In the genomic region with DNA sequence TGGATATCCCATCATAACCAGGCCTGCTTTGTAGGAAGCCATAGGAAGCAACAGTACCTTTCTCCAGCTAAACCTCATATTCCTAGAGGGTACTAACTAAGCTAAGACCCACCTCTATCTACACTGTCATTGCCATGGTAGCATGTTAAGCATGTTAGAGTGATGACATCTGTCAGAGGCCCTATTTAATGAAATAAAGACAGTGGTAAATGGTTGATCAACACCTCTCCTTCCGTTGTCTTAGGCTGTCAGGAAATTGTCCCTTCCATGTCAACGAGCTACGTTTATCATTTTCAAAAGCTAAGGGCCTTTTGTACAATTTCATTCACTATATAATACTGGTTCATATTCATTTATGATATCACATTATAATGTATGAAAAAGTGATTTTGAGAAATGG, we compare ENCODE assay signal across 30 cellular contexts.
"Had no signal": no experiment of that assay in that cellular context is flagged by ENCODE, and none has a peak within 500 bp of the region (broad histone marks: within the 10 kb centered on the region; RNA-seq: fewer than 3 reads in every experiment).

No MANE protein-coding gene starts in this region.

- H3K4me1 ChIP-seq: SJCRH30 had no signal

- H3K4me2 ChIP-seq: PC-9 had no signal

- H2AFZ ChIP-seq: PC-9 had no signal

- H3K27ac ChIP-seq: PC-9, RWPE1, SJCRH30, SK-N-MC had no signal

- H3K36me3 ChIP-seq: MG63, SJCRH30 had no signal

- DNase-seq: Kasumi-1, MG63, NCI-H1048, NCI-H1105 treated with DMSO at 0.1 percent for 48 hours, NCI-H1417, NCI-H1436, NCI-H146, NCI-H1694, NCI-H187, NCI-H1930, NCI-H2029 treated with DMSO at 0.1 percent for 48 hours, NCI-H2081 treated with DMSO at 0.1 percent for 48 hours, NCI-H2107, NCI-H2171, NCI-H226, NCI-H446 treated with DMSO at 0.1 percent for 48 hours, NCI-H510A, NCI-H524, NCI-H526, NCI-H774, PC-9, SHP77, SIG-M5, SJCRH30, T-cell had no signal

- H3K4me3 Mint-ChIP-seq: T-cell had no signal

- H3K27me3 ChIP-seq: MG63, SJCRH30 had no signal

- ATAC-seq: Panc1, Right ventricle myocardium inferior, SK-N-SH treated with all-trans-retinoic acid at 6 μM for 48 hours, T-cell had no signal

- H3K9me3 ChIP-seq: MG63, SJCRH30 had no signal

- H3K4me3 ChIP-seq: MG63, PC-9, SJCRH30, SK-N-MC had no signal

- H3K27ac Mint-ChIP-seq: T-cell had no signal

- H3K4me1 Mint-ChIP-seq: T-cell had no signal

- H3K36me3 Mint-ChIP-seq: T-cell had no signal
